20 cellular contexts compared by ENCODE assay signal in the genomic region with DNA sequence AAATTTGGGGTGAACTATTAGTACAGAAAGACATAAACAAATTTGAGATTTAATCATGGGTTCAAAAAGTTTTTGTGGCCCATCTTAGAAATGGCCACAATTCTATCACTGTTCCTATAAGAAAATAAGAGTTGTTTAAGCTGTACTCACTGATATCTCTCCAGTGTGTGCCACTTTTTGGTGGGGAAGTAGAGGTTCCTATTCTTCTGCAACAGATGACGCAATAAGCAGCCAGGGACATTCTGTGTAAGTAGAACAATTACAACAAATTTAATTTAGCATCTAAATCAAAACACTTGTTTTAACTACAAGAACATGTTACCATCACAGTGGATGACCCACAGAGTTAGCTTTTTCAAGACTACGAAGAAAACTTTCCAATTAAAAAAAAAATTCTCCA.
"Had no signal": no experiment of that assay in that cellular context is flagged by ENCODE, and none has a peak within 500 bp of the region (broad histone marks: within the 10 kb centered on the region; RNA-seq: fewer than 3 reads in every experiment).

No MANE protein-coding gene starts in this region.

- H3K27ac Mint-ChIP-seq: activated B cell treated with CpG ODN at 0.5 μM for 24 hours; activated CD4-positive, alpha-beta memory T cell treated with anti-CD3 and anti-CD28 coated beads, Interleukin-2, amount 10 ng/mL, durations not matched to agents 7 days and 5 days; activated naive CD8-positive, alpha-beta T cell treated with anti-CD3 and anti-CD28 coated beads, Interleukin-2, amount 10 ng/mL, durations not matched to agents 7 days and 5 days; activated T-helper 17 cell treated with anti-CD3 and anti-CD28 coated beads, Interleukin-2, amount 50 U/mL, for 72 hours; naive thymus-derived CD8-positive, alpha-beta T cell; stimulated activated naive CD8-positive, alpha-beta T cell treated with anti-CD3 and anti-CD28 coated beads, Interleukin-15, amount 100 ng/mL, for 72 hours had no signal

- H3K4me1 ChIP-seq: lower lobe of right lung, psoas muscle had no signal

- H3K27me3 Mint-ChIP-seq: activated B cell treated with CpG ODN at 0.5 μM for 24 hours; activated CD4-positive, alpha-beta memory T cell treated with anti-CD3 and anti-CD28 coated beads, Interleukin-2, amount 10 ng/mL, durations not matched to agents 7 days and 5 days; activated naive CD8-positive, alpha-beta T cell treated with anti-CD3 and anti-CD28 coated beads, Interleukin-2, amount 10 ng/mL, durations not matched to agents 7 days and 5 days; activated T-helper 17 cell treated with anti-CD3 and anti-CD28 coated beads, Interleukin-2, amount 50 U/mL, for 72 hours; naive thymus-derived CD8-positive, alpha-beta T cell; stimulated activated naive CD8-positive, alpha-beta T cell treated with anti-CD3 and anti-CD28 coated beads, Interleukin-15, amount 100 ng/mL, for 72 hours had no signal

- H3K27ac ChIP-seq: cardiac muscle cell, lower lobe of right lung, ovary, psoas muscle had no signal

- H3K4me1 Mint-ChIP-seq: activated CD4-positive, alpha-beta memory T cell treated with anti-CD3 and anti-CD28 coated beads, Interleukin-2, amount 10 ng/mL, durations not matched to agents 7 days and 5 days; activated T-helper 17 cell treated with anti-CD3 and anti-CD28 coated beads, Interleukin-2, amount 50 U/mL, for 72 hours had no signal

- H3K36me3 ChIP-seq: ovary had no signal

- DNase-seq: activated B cell treated with CpG ODN at 0.5 μM for 24 hours; activated CD4-positive, alpha-beta memory T cell treated with anti-CD3 and anti-CD28 coated beads, Interleukin-2, amount 10 ng/mL, durations not matched to agents 7 days and 5 days; activated CD4-positive, alpha-beta T cell treated with anti-CD3 and anti-CD28 coated beads for 48 hours; activated naive CD4-positive, alpha-beta T cell treated with Interleukin-2 at 50 U/mL for 16 hours; activated naive CD8-positive, alpha-beta T cell treated with anti-CD3 and anti-CD28 coated beads, Interleukin-2, amount 10 ng/mL, durations not matched to agents 7 days and 5 days; activated T-cell treated with anti-CD3 and anti-CD28 coated beads, Interleukin-2, amount 50 U/mL, for 1 hour; amygdala; erythroblast; hypothalamus; lower lobe of right lung; naive thymus-derived CD8-positive, alpha-beta T cell; ovary; psoas muscle; small intestine; stimulated activated CD4-positive, alpha-beta T cell treated with anti-CD3 and anti-CD28 coated beads, Interleukin-15, amount 100 ng/mL, for 24 hours; stimulated activated CD4-positive, alpha-beta T cell treated with anti-CD3 and anti-CD28 coated beads, Interleukin-4, amount 100 ng/mL, for 1 hour; stimulated activated naive CD8-positive, alpha-beta T cell treated with anti-CD3 and anti-CD28 coated beads, Interleukin-15, amount 100 ng/mL, for 72 hours had no signal

- H3K4me3 ChIP-seq: cardiac muscle cell, lower lobe of right lung, ovary, psoas muscle had no signal

- H3K4me3 Mint-ChIP-seq: activated B cell treated with CpG ODN at 0.5 μM for 24 hours; activated CD4-positive, alpha-beta memory T cell treated with anti-CD3 and anti-CD28 coated beads, Interleukin-2, amount 10 ng/mL, durations not matched to agents 7 days and 5 days; activated naive CD8-positive, alpha-beta T cell treated with anti-CD3 and anti-CD28 coated beads, Interleukin-2, amount 10 ng/mL, durations not matched to agents 7 days and 5 days; activated T-helper 17 cell treated with anti-CD3 and anti-CD28 coated beads, Interleukin-2, amount 50 U/mL, for 72 hours; naive thymus-derived CD8-positive, alpha-beta T cell; stimulated activated naive CD8-positive, alpha-beta T cell treated with anti-CD3 and anti-CD28 coated beads, Interleukin-15, amount 100 ng/mL, for 72 hours had no signal

- ATAC-seq: activated T-helper 17 cell treated with anti-CD3 and anti-CD28 coated beads, Interleukin-2, amount 50 U/mL, for 72 hours; lower lobe of right lung; naive thymus-derived CD8-positive, alpha-beta T cell; right cardiac atrium; stimulated activated naive CD8-positive, alpha-beta T cell treated with anti-CD3 and anti-CD28 coated beads, Interleukin-15, amount 100 ng/mL, for 72 hours had no signal

- H3K27me3 ChIP-seq: cardiac muscle cell, ovary had no signal

- H3K9me3 ChIP-seq: lower lobe of right lung, ovary, psoas muscle had no signal

- H3K9me3 Mint-ChIP-seq: activated B cell treated with CpG ODN at 0.5 μM for 24 hours; activated CD4-positive, alpha-beta memory T cell treated with anti-CD3 and anti-CD28 coated beads, Interleukin-2, amount 10 ng/mL, durations not matched to agents 7 days and 5 days; activated naive CD8-positive, alpha-beta T cell treated with anti-CD3 and anti-CD28 coated beads, Interleukin-2, amount 10 ng/mL, durations not matched to agents 7 days and 5 days; activated T-helper 17 cell treated with anti-CD3 and anti-CD28 coated beads, Interleukin-2, amount 50 U/mL, for 72 hours; naive thymus-derived CD8-positive, alpha-beta T cell; stimulated activated naive CD8-positive, alpha-beta T cell treated with anti-CD3 and anti-CD28 coated beads, Interleukin-15, amount 100 ng/mL, for 72 hours had no signal
